In genomic region chr6:41332241-41332640, GRCh38 we compare ENCODE assay signal across 1 cellular context.
TF ChIP-seq lines count a peak whose summit lies in the region.

No MANE protein-coding gene starts in this region.

TF ChIP-seq in HEK293, 187 proteins besides CTCF, POLR2A, EP300 and RAD21 (continued from another document):
- no peak for TF ChIP-seq ZNF18 (tag by site-specific recombination; IDR thresholded peaks at IDR 0.05)
- no peak for TF ChIP-seq ZNF514 (tag by site-specific recombination; IDR thresholded peaks at IDR 0.05)
- 0 out of 2 replicates have a peak, but pooled peaks have one; percentile 21 for TF ChIP-seq ZFHX2 (tag by site-specific recombination; conservative IDR thresholded peaks at IDR 0.05)
